ENCODE assay signal across 1 cellular context in the genomic region with DNA sequence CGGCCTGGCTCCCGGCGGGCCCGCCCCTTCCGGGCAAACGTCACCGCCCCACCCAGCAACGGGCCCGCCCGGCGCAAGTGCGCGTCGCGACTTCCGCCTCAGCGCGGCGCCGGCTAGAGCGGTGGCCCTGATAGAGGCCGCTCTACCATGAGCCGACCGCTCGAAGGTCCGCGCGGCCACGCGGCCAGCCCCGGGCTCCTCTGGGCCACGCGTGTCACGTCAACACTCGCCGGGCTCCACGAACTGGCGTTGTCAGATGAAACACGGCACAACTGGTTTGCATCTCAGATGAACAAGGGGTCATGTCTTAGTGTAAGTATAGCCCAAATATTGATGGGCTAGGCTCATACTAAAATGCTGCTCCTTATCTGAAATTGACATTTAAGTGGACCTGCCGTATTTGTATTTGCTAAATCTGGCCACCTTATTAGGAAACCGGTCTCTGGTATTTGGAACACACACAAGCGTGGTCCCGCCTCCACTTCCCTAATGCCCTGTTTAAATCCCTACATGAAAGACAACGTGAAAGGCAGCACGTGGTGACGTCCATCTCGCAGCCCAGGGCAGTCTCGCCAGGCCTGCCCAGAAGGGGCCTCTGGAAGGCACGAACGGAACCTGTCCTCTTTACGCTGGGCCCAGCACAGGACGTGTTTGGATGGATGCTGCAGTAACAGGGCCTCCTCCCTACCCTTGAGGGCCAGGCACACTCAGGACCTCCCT.
TF ChIP-seq lines count a peak whose summit lies in the region.

Gene ZNF598, minus strand, starts transcription at position 31 of the 720 bp plus-strand sequence.

TF ChIP-seq in PFSK-1, 5 proteins besides CTCF, POLR2A, EP300 and RAD21 (continued from another document):
- peak in 1 of 2 experiments; percentile 39; a peak in 2 of 4 replicates for TF ChIP-seq REST (IDR thresholded peaks at IDR 0.05; ENCODE audit: insufficient read depth in 1 of 2, low read depth in 2 of 2, low read length in 2 of 2)
- no peak for TF ChIP-seq SIN3A (IDR thresholded peaks at IDR 0.05; ENCODE audit: borderline replicate concordance, insufficient read depth, low read length)
- peak; percentile 73; the same call in 1 of the 2 replicates for TF ChIP-seq TAF1 (IDR thresholded peaks at IDR 0.05; ENCODE audit: borderline replicate concordance, insufficient read depth, low read length)
- TF ChIP-seq FOXP2 (optimal IDR thresholded peaks at IDR 0.05; ENCODE audit: borderline replicate concordance, extremely low read depth, extremely low read length, insufficient read depth) = no peak
TF ChIP-seq in PFSK-1: peak in this region for 3.
